In genomic region chr16:87316923-87317765, GRCh38 we compare ENCODE assay signal across 8 cellular contexts. TPM values are rescaled to one million over a fixed set of nuclear protein-coding genes. Genes with fewer than 3 reads are reported as not detected.
DNase-seq lines count a peak whose midpoint lies in the region; ATAC-seq and TF ChIP-seq lines count a peak whose summit lies in the region.

Gene C16orf95, minus strand, starts transcription at chr16:87317392. Its CDS starts 150 bp downstream, at chr16:87317242.

- POLR2A ChIA-PET in Panc1 (lab: Charles Lee) = interaction anchor here (0.5 to 0.6 kb wide), 2 partner anchors 104 to 731 kb away, joined by 3 to 5 read pairs; no protein-coding TSS in a partner anchor

- peak within 1 kb of the TSS; percentile 81 for H3K27ac Mint-ChIP-seq in activated T-cell treated with anti-CD3 and anti-CD28 coated beads, Interleukin-2, amount 50 U/mL, for 72 hours

- H3K4me1 Mint-ChIP-seq in activated T-cell treated with anti-CD3 and anti-CD28 coated beads, Interleukin-2, amount 50 U/mL, for 72 hours (ENCODE audit: low read depth) = peaks cover 32% of the 10 kb centered on the region

- no TSS peak for BruUV-seq in Panc1 (replicated peaks; lab: Mats Ljungman, UMichigan)

- H3K9me3 Mint-ChIP-seq in activated T-cell treated with anti-CD3 and anti-CD28 coated beads, Interleukin-2, amount 50 U/mL, for 72 hours = no peaks in the 10 kb centered on the region

- H3K27ac ChIP-seq in KOPT-K1 (ENCODE audit: low read depth, low read length, poor library complexity, severe bottlenecking) (peak within 1 kb of the TSS; percentile 92), Panc1 (ENCODE audit: low read length) (peak within 1 kb of the TSS; percentile 92), esophagus squamous epithelium (peak within 1 kb of the TSS; percentile 95 to 98 (median 97))

- peak within 1 kb of the TSS; percentile 74 to 89 for H3K4me3 Mint-ChIP-seq in activated T-cell treated with anti-CD3 and anti-CD28 coated beads, Interleukin-2, amount 50 U/mL, for 72 hours

- no peaks in the 10 kb centered on the region for H3K27me3 ChIP-seq in Panc1 (ENCODE audit: control insufficient read depth, insufficient read depth, low read length)
- H3K27me3 ChIP-seq in esophagus squamous epithelium = no peaks in the 10 kb centered on the region

- TF ChIP-seq CTCF in Panc1 (IDR thresholded peaks at IDR 0.05) = peak; percentile 77
- peak; percentile 27 to 60 (median 52) for TF ChIP-seq CTCF in esophagus squamous epithelium (IDR thresholded peaks at IDR 0.05)

- H3K36me3 Mint-ChIP-seq in activated T-cell treated with anti-CD3 and anti-CD28 coated beads, Interleukin-2, amount 50 U/mL, for 72 hours (ENCODE audit: insufficient read depth in 2 of 2) = peaks cover 2 to 6% of the 10 kb centered on the region in 2 donors

- 0% methylated on average over 9 to 19 of the region's 65 CpGs for WGBS in esophagus squamous epithelium, 2 donors

- peak in 3 of 4 donors; percentile 88 to 94 (median 92) for TF ChIP-seq POLR2A in esophagus squamous epithelium (IDR thresholded peaks at IDR 0.05)

- H3K9me3 ChIP-seq in KOPT-K1 (ENCODE audit: insufficient read depth, low read length, poor library complexity, severe bottlenecking) (no peaks in the 10 kb centered on the region), Panc1 (ENCODE audit: control insufficient read depth, insufficient read depth, low read depth, low read length) (no peaks in the 10 kb centered on the region), esophagus squamous epithelium (no peaks in the 10 kb centered on the region)

- no peaks in the 10 kb centered on the region for H3K4me1 ChIP-seq in Panc1 (ENCODE audit: control insufficient read depth, insufficient read depth, low read length)
- H3K4me1 ChIP-seq in esophagus squamous epithelium = peaks cover 5 to 20% (median 9%) of the 10 kb centered on the region in 3 donors

- CTCF ChIA-PET in Panc1 (lab: Charles Lee) = no interaction called here

- ATAC-seq in GM21825 (IDR thresholded peaks at IDR 0.05; ENCODE audit: unreplicated experiment) (peak; percentile 84), Panc1 (peak; percentile 98)
- peak; percentile 96 to 97 for ATAC-seq in activated T-cell treated with anti-CD3 and anti-CD28 coated beads, Interleukin-2, amount 50 U/mL, for 72 hours (replicated peaks in 1 of 2)

- no peaks in the 10 kb centered on the region for H3K27me3 Mint-ChIP-seq in activated T-cell treated with anti-CD3 and anti-CD28 coated beads, Interleukin-2, amount 50 U/mL, for 72 hours (ENCODE audit: low read depth)

- H3K36me3 ChIP-seq in KOPT-K1 (ENCODE audit: insufficient read depth, low read length) (peaks cover 17% of the 10 kb centered on the region), Panc1 (ENCODE audit: control insufficient read depth, insufficient read depth, low read length) (peaks cover 12% of the 10 kb centered on the region; the same call in 1 of the 2 replicates), esophagus squamous epithelium (no peaks in the 10 kb centered on the region)

- in situ Hi-C loops in Panc1 (cut with HindIII; ENCODE audit: low pct_unique_long_range_greater_than_20kb, low sequenced_read_pairs) = no loop called here

- intact Hi-C loops in Panc1 (cut with micrococcal nuclease; ENCODE audit: unreplicated experiment) = no loop called here
- intact Hi-C loops in esophagus squamous epithelium (cut with DNase I) = loop anchor here (5.0 to 10.0 kb wide), 2 partner anchors 60 to 318 kb away; no protein-coding TSS in a partner anchor

- DNase-seq in EH (ENCODE audit: low read depth) = peak; percentile 93
- DNase-seq in Panc1 (ENCODE audit: low read depth, low spot score) = peak; percentile 67
- peak; percentile 97 for DNase-seq in activated T-cell treated with anti-CD3 and anti-CD28 coated beads, Interleukin-2, amount 50 U/mL, for 72 hours
- DNase-seq in esophagus squamous epithelium (lab: John Stamatoyannopoulos, UW) = peak; percentile 66
- DNase-seq in myocyte (ENCODE audit: low read depth) = peak; percentile 96
- peak; percentile 91 to 94 for DNase-seq in stimulated activated CD8-positive, alpha-beta memory T cell treated with anti-CD3 and anti-CD28 coated beads, Interleukin-7, amount 100 ng/mL, for 4 hours (ENCODE audit: low read depth in 2 of 2)

- peak within 1 kb of the TSS; percentile 89 to 97 for H3K4me3 ChIP-seq in Panc1 (ENCODE audit: low read depth in 2 of 2, low read length in 2 of 2)
- peak within 1 kb of the TSS; percentile 77 to 98 (median 90) for H3K4me3 ChIP-seq in esophagus squamous epithelium

RNA-seq across cellular contexts. Expression of gene C16orf95, which starts in this region (rescaled TPM):
- total RNA-seq in Panc1 (2021; ENCODE audit: unreplicated experiment) (6.0 TPM), esophagus squamous epithelium (under 1 TPM; 0.38 to 0.95 (median 0.85) TPM), myocyte (2.9 and 4.4 TPM in 2 replicates)
- 10.0 TPM for polyA plus RNA-seq in Panc1 (2012; ENCODE audit: insufficient read length)
- 10 to 100 TPM; 15.1 to 17.8 TPM for total RNA-seq in activated T-cell treated with anti-CD3 and anti-CD28 coated beads, Interleukin-2, amount 50 U/mL, for 72 hours
- 7.0 TPM for polyA plus RNA-seq in myocyte (2012)

Comparison
In these comparisons a context has a peak if more than half of its experiments do, and no peak if none do; other contexts are left out.
1. Peak in every context shown above with its lines: DNase-seq, ATAC-seq, H3K4me3 ChIP-seq and H3K27ac ChIP-seq.
2. Peak in DNase-seq, H3K4me3 ChIP-seq and H3K27ac ChIP-seq in esophagus squamous epithelium; RNA of the gene not detected or under 1 TPM.